21 cellular contexts compared by ENCODE assay signal in the genomic region with DNA sequence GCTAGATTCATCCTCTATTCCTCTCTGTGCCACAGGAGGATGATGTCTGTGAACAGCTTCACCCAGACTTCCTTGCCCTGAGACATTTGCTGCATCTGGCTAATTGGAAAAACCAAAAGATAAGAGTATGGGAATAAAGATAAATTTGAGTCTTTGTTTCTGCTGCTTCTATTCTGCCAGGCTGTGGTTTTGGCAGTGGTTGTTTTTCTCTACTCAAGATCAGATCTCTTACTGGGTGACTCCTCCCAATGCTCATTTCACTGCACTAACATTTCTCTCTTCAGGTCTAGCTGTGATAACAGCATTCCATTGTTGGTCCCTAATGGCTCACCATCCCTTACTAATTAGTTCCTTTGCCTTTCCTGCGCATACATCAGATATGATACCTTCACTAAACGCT.
"Had no signal": no experiment of that assay in that cellular context is flagged by ENCODE, and none has a peak within 500 bp of the region (broad histone marks: within the 10 kb centered on the region; RNA-seq: fewer than 3 reads in every experiment).

No MANE protein-coding gene starts in this region.

- H3K36me3 ChIP-seq: ascending aorta, thoracic aorta, upper lobe of right lung had no signal

- H3K4me2 ChIP-seq: hepatocyte had no signal

- H3K27ac ChIP-seq: ascending aorta, esophagus muscularis mucosa, hepatocyte, lower lobe of right lung, sigmoid colon, spleen, thoracic aorta, upper lobe of right lung had no signal

- H3K9me3 Mint-ChIP-seq: activated CD4-positive, alpha-beta T cell treated with anti-CD3 and anti-CD28 coated beads, Interleukin-2, amount 10 ng/mL, durations not matched to agents 7 days and 5 days; stimulated activated memory B cell treated with anti-CD40 and anti-IgM and Interleukin-4, amounts not matched to agents 10 μg/mL and 1 μg/mL and 100 μg/mL, for 72 hours had no signal

- H3K4me3 Mint-ChIP-seq: activated CD4-positive, alpha-beta T cell treated with anti-CD3 and anti-CD28 coated beads, Interleukin-2, amount 10 ng/mL, durations not matched to agents 7 days and 5 days; activated T-cell treated with anti-CD3 and anti-CD28 coated beads, Interleukin-2, amount 50 U/mL, for 4 hours; natural killer cell treated with Interleukin-12 subunit alpha and Interleukin-12 subunit beta and Interleukin-15 and Interleukin-18, amount 100 ng/mL, for 72 hours; stimulated activated memory B cell treated with anti-CD40 and anti-IgM and Interleukin-4, amounts not matched to agents 10 μg/mL and 1 μg/mL and 100 μg/mL, for 72 hours had no signal

- H3K36me3 Mint-ChIP-seq: natural killer cell treated with Interleukin-12 subunit alpha and Interleukin-12 subunit beta and Interleukin-15 and Interleukin-18, amount 100 ng/mL, for 72 hours; stimulated activated memory B cell treated with anti-CD40 and anti-IgM and Interleukin-4, amounts not matched to agents 10 μg/mL and 1 μg/mL and 100 μg/mL, for 72 hours had no signal

- H3K27me3 Mint-ChIP-seq: activated CD4-positive, alpha-beta T cell treated with anti-CD3 and anti-CD28 coated beads, Interleukin-2, amount 10 ng/mL, durations not matched to agents 7 days and 5 days; natural killer cell treated with Interleukin-12 subunit alpha and Interleukin-12 subunit beta and Interleukin-15 and Interleukin-18, amount 100 ng/mL, for 72 hours; stimulated activated memory B cell treated with anti-CD40 and anti-IgM and Interleukin-4, amounts not matched to agents 10 μg/mL and 1 μg/mL and 100 μg/mL, for 72 hours had no signal

- H3K4me1 Mint-ChIP-seq: stimulated activated memory B cell treated with anti-CD40 and anti-IgM and Interleukin-4, amounts not matched to agents 10 μg/mL and 1 μg/mL and 100 μg/mL, for 72 hours had no signal

- H3K27ac Mint-ChIP-seq: activated CD4-positive, alpha-beta T cell treated with anti-CD3 and anti-CD28 coated beads, Interleukin-2, amount 10 ng/mL, durations not matched to agents 7 days and 5 days; natural killer cell treated with Interleukin-12 subunit alpha and Interleukin-12 subunit beta and Interleukin-15 and Interleukin-18, amount 100 ng/mL, for 72 hours; stimulated activated memory B cell treated with anti-CD40 and anti-IgM and Interleukin-4, amounts not matched to agents 10 μg/mL and 1 μg/mL and 100 μg/mL, for 72 hours had no signal

- H3K4me1 ChIP-seq: ascending aorta, esophagus muscularis mucosa, sigmoid colon, spleen, upper lobe of right lung had no signal

- H3K27me3 ChIP-seq: ascending aorta, esophagus muscularis mucosa, hepatocyte, sigmoid colon, spleen, upper lobe of right lung had no signal

- H2AFZ ChIP-seq: hepatocyte had no signal

- H3K9me3 ChIP-seq: ascending aorta, esophagus muscularis mucosa, lower lobe of right lung, spleen, thoracic aorta, upper lobe of right lung had no signal

- ATAC-seq: activated T-cell treated with anti-CD3 and anti-CD28 coated beads, Interleukin-2, amount 50 U/mL, for 4 hours; left colon; lower lobe of right lung; natural killer cell treated with Interleukin-12 subunit alpha and Interleukin-12 subunit beta and Interleukin-15 and Interleukin-18, amount 100 ng/mL, for 72 hours; stimulated activated memory B cell treated with anti-CD40 and anti-IgM and Interleukin-4, amounts not matched to agents 10 μg/mL and 1 μg/mL and 100 μg/mL, for 72 hours; upper lobe of right lung had no signal

- H3K4me3 ChIP-seq: ascending aorta, esophagus muscularis mucosa, hepatocyte, lower lobe of right lung, sigmoid colon, spleen, thoracic aorta, upper lobe of right lung had no signal

- DNase-seq: activated CD4-positive, alpha-beta T cell treated with anti-CD3 and anti-CD28 coated beads, Interleukin-2, amount 10 ng/mL, durations not matched to agents 7 days and 5 days; activated CD8-positive, alpha-beta memory T cell treated with anti-CD3 and anti-CD28 coated beads, Interleukin-2, amount 50 U/mL, for 4 hours; activated effector memory CD4-positive, alpha-beta T cell treated with Interleukin-2 at 50 U/mL for 16 hours; activated naive CD4-positive, alpha-beta T cell treated with anti-CD3 and anti-CD28 coated beads, Interleukin-2, amount 50 U/mL, for 16 hours; activated T-cell treated with anti-CD3 and anti-CD28 coated beads, Interleukin-2, amount 50 U/mL, for 4 hours; cerebellar nuclear complex; effector CD8-positive, alpha-beta T cell; foreskin fibroblast; islet precursor cell; left colon; lower lobe of right lung; sigmoid colon; spleen; stimulated activated CD4-positive, alpha-beta T cell treated with anti-CD3 and anti-CD28 coated beads, Interleukin-4, amount 100 ng/mL, for 4 hours; upper lobe of right lung had no signal

- H3K79me2 ChIP-seq: hepatocyte had no signal
